8 cellular contexts compared by ENCODE assay signal in the genomic region with DNA sequence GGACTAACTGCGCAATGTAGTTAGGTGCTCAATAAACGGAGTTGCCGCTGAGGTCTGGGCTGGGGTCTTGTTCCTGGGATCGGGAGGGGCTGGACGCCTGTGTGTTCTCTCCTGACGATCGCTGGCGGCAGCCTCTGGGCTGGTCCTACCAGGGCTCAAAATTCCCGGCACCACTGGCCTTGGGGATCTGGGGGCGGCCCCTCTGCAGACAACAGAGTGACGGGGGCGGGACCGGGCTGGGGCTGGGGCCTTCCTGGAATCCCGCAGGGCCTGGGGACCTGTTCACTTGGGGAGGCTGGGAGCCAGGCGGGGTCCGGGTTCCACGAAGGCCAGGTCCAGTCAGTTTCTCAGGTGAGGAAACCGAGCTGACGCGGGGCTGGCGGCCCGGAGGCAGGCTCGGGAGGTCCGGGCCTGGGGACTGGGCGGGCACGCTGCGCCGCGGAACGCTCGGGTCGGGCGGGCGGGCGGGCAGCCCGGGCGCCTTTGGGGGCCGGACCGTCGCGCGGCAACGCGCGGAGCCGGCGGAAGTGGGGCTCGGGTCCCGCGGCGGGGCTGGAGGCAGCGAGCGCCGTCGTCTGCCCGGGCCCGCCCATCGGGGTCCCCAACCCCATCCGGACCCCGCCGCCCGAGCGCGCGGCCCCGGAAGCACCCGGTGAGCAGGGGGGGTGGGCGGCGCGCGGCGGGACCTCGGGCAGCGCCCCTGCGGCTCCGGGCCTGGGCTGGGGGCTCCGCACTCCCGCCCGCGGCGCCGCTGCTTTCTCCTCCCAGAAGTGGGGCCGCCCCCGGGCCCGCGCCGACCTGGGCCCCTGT.
DNase-seq lines count a peak whose midpoint lies in the region; ATAC-seq and TF ChIP-seq lines count a peak whose summit lies in the region.

A gene (plus strand): TSS at position 524 of the 810 bp plus-strand sequence. CDS start 4,107 bp downstream, outside the sequence.

- H3K4me1 ChIP-seq in KMS-11 (ENCODE audit: low read depth, poor library complexity, severe bottlenecking) = peaks cover 30% of the 10 kb centered on the region

- TF ChIP-seq CTCF in KMS-11 (conservative IDR thresholded peaks at IDR 0.05; ENCODE audit: low read depth, low read length) = no peak

- H3K4me3 Mint-ChIP-seq in central memory CD8-positive, alpha-beta T cell = peak within 1 kb of the TSS; percentile 84

- peak within 1 kb of the TSS; percentile 95 for H3K27ac Mint-ChIP-seq in central memory CD8-positive, alpha-beta T cell (ENCODE audit: low read depth)

- no peaks in the 10 kb centered on the region for H3K9me3 Mint-ChIP-seq in central memory CD8-positive, alpha-beta T cell

- peaks cover 15% of the 10 kb centered on the region for H3K36me3 Mint-ChIP-seq in central memory CD8-positive, alpha-beta T cell (ENCODE audit: insufficient read depth)

- ATAC-seq in GM18907 (IDR thresholded peaks at IDR 0.05; ENCODE audit: unreplicated experiment) (peak; percentile 46), GM21717 (IDR thresholded peaks at IDR 0.05; ENCODE audit: unreplicated experiment) (no peak)
- ATAC-seq in central memory CD8-positive, alpha-beta T cell (replicated peaks; ENCODE audit: extremely low read depth, poor library complexity, severe bottlenecking) = peak; percentile 75

- peak within 1 kb of the TSS; percentile 67 for H3K4me2 ChIP-seq in KMS-11

- no peaks in the 10 kb centered on the region for H3K36me3 ChIP-seq in KMS-11 (ENCODE audit: insufficient read depth)

- no peaks in the 10 kb centered on the region for H4K20me1 ChIP-seq in KMS-11 (ENCODE audit: insufficient read depth)

- no peak within 1 kb of the TSS for H3K4me3 ChIP-seq in KMS-11 (IDR thresholded peaks at IDR 0.05; ENCODE audit: insufficient read depth, low read depth, low read length)

- peaks cover 9% of the 10 kb centered on the region; the same call in 1 of the 2 replicates for H3K79me2 ChIP-seq in KMS-11 (ENCODE audit: insufficient read depth, low read depth)

- H3K4me1 Mint-ChIP-seq in central memory CD8-positive, alpha-beta T cell = peaks cover 26% of the 10 kb centered on the region

- peak; percentile 89 for DNase-seq in AG08395 (ENCODE audit: low spot score)
- DNase-seq in activated CD4-positive, CD25-positive, alpha-beta regulatory T cell treated with anti-CD3 and anti-CD28 coated beads, Interleukin-2, amount 50 U/mL, for 72 hours = peak; percentile 63
- peak; percentile 29 to 31 for DNase-seq in central memory CD8-positive, alpha-beta T cell (ENCODE audit: low spot score in 2 of 2)
- DNase-seq in islet precursor cell = peak; percentile 85
- peak; percentile 62 for DNase-seq in stimulated activated CD4-positive, alpha-beta T cell treated with anti-CD3 and anti-CD28 coated beads, Interleukin-12 subunit alpha, Interleukin-12 subunit beta, amount 100 ng/mL, for 4 hours

- no peaks in the 10 kb centered on the region for H3K27me3 ChIP-seq in KMS-11 (ENCODE audit: insufficient read depth, low read depth)

- H2AFZ ChIP-seq in KMS-11 (ENCODE audit: low read depth) = peak within 1 kb of the TSS; percentile 56

- no peaks in the 10 kb centered on the region for H3K27me3 Mint-ChIP-seq in central memory CD8-positive, alpha-beta T cell

- H3K27ac ChIP-seq in KMS-11 = peak within 1 kb of the TSS; percentile 34; the same call in 1 of the 2 replicates

- peak within 1 kb of the TSS; percentile 75 for H3K9ac ChIP-seq in KMS-11

Comparison
In these comparisons a context has a peak if more than half of its experiments do, and no peak if none do; other contexts are left out.
1. DNase-seq: peak in every context shown above with its lines; median percentile 89 in AG08395; 85 in islet precursor cell; 63 in activated CD4-positive, CD25-positive, alpha-beta regulatory T cell treated with anti-CD3 and anti-CD28 coated beads, Interleukin-2, amount 50 U/mL, for 72 hours; 62 in stimulated activated CD4-positive, alpha-beta T cell treated with anti-CD3 and anti-CD28 coated beads, Interleukin-12 subunit alpha, Interleukin-12 subunit beta, amount 100 ng/mL, for 4 hours; 30 in central memory CD8-positive, alpha-beta T cell.